In genomic region chr7:25732771-25733217, GRCh38 we compare ENCODE assay signal across 1 cellular context.
TF ChIP-seq lines count a peak whose summit lies in the region.

No MANE protein-coding gene starts in this region.

TF ChIP-seq in H1, 55 proteins besides CTCF, POLR2A, EP300 and RAD21 (continued from another document):
- TF ChIP-seq CHD7 (IDR thresholded peaks at IDR 0.05; ENCODE audit: insufficient replicate concordance, low read length) = no peak
- TF ChIP-seq EZH2 (IDR thresholded peaks at IDR 0.05; ENCODE audit: low read depth, low read length, severe bottlenecking) = no peak
- peak; percentile 29; the same call in 1 of the 2 replicates for TF ChIP-seq TAF1 (IDR thresholded peaks at IDR 0.05; ENCODE audit: low read depth, low read length)
- no peak for TF ChIP-seq SP4 (IDR thresholded peaks at IDR 0.05; ENCODE audit: low read length)
- TF ChIP-seq SUZ12 (IDR thresholded peaks at IDR 0.05; ENCODE audit: low read length) = no peak
- no peak for TF ChIP-seq CTBP2 (IDR thresholded peaks at IDR 0.05; ENCODE audit: borderline replicate concordance, insufficient read depth, insufficient read length, low read length)
- TF ChIP-seq SP1 (IDR thresholded peaks at IDR 0.05; ENCODE audit: low read depth, low read length) = no peak; the same call in 1 of the 2 replicates
- no peak for TF ChIP-seq CHD1 (IDR thresholded peaks at IDR 0.05; ENCODE audit: low read depth, low read length)
- TF ChIP-seq KDM5A (IDR thresholded peaks at IDR 0.05; ENCODE audit: low read length) = no peak
- no peak for TF ChIP-seq GTF2F1 (IDR thresholded peaks at IDR 0.05; ENCODE audit: borderline replicate concordance, low read depth, low read length)
- TF ChIP-seq JUN (IDR thresholded peaks at IDR 0.05; ENCODE audit: low read depth, low read length) = no peak
- TF ChIP-seq TAF7 (optimal IDR thresholded peaks at IDR 0.05; ENCODE audit: borderline replicate concordance, low read depth, low read length) = no peak
- no peak for TF ChIP-seq HDAC2 (IDR thresholded peaks at IDR 0.05; ENCODE audit: borderline replicate concordance in 1 of 2, low read depth in 2 of 2, low read length in 2 of 2)
- no peak for TF ChIP-seq CBX8 (IDR thresholded peaks at IDR 0.05; ENCODE audit: borderline replicate concordance, low read depth, low read length)
- TF ChIP-seq FOSL1 (IDR thresholded peaks at IDR 0.05; ENCODE audit: insufficient read depth, low read depth, low read length) = no peak
- TF ChIP-seq GABPA (IDR thresholded peaks at IDR 0.05; ENCODE audit: borderline replicate concordance, insufficient read depth, low read length) = no peak
- TF ChIP-seq POLR2AphosphoS5 (IDR thresholded peaks at IDR 0.05; ENCODE audit: low read depth, low read length) = no peak
- TF ChIP-seq SP2 (IDR thresholded peaks at IDR 0.05; ENCODE audit: low read length) = no peak
- peak in 1 of 2 experiments; percentile 9 for TF ChIP-seq BCL11A (IDR thresholded peaks at IDR 0.05; ENCODE audit: low read depth in 2 of 2, low read length in 2 of 2)
- no peak for TF ChIP-seq SRF (IDR thresholded peaks at IDR 0.05; ENCODE audit: low read depth, low read length)
- TF ChIP-seq CHD2 (IDR thresholded peaks at IDR 0.05; ENCODE audit: low read length) = no peak
- TF ChIP-seq BRCA1 (IDR thresholded peaks at IDR 0.05; ENCODE audit: low read depth, low read length) = no peak
- no peak for TF ChIP-seq ASH2L (IDR thresholded peaks at IDR 0.05; ENCODE audit: low read length)
- TF ChIP-seq KDM1A (IDR thresholded peaks at IDR 0.05; ENCODE audit: borderline replicate concordance, low read length) = peak; percentile 76; the same call in 1 of the 2 replicates
- peak; percentile 93 for TF ChIP-seq YY1 (IDR thresholded peaks at IDR 0.05; ENCODE audit: low read depth, low read length)
- no peak for TF ChIP-seq SIX5 (IDR thresholded peaks at IDR 0.05; ENCODE audit: low read depth, low read length)
- TF ChIP-seq NANOG (IDR thresholded peaks at IDR 0.05; ENCODE audit: insufficient read depth, low read depth, low read length, poor library complexity, severe bottlenecking) = peak; percentile 81
- TF ChIP-seq RBBP5 (IDR thresholded peaks at IDR 0.05; ENCODE audit: borderline replicate concordance, low read depth, low read length) = no peak
- TF ChIP-seq, protein P1, sequence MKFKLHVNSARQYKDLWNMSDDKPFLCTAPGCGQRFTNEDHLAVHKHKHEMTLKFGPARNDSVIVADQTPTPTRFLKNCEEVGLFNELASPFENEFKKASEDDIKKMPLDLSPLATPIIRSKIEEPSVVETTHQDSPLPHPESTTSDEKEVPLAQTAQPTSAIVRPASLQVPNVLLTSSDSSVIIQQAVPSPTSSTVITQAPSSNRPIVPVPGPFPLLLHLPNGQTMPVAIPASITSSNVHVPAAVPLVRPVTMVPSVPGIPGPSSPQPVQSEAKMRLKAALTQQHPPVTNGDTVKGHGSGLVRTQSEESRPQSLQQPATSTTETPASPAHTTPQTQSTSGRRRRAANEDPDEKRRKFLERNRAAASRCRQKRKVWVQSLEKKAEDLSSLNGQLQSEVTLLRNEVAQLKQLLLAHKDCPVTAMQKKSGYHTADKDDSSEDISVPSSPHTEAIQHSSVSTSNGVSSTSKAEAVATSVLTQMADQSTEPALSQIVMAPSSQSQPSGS (IDR thresholded peaks at IDR 0.05; ENCODE audit: low read length) = no peak
- TF ChIP-seq CBX5 (IDR thresholded peaks at IDR 0.05; ENCODE audit: low read depth, low read length) = no peak
- TF ChIP-seq NRF1 (IDR thresholded peaks at IDR 0.05; ENCODE audit: low read depth, low read length) = no peak
- no peak for TF ChIP-seq ATF3 (IDR thresholded peaks at IDR 0.05; ENCODE audit: insufficient read depth, low read depth, low read length)
- TF ChIP-seq SIRT6 (IDR thresholded peaks at IDR 0.05; ENCODE audit: low read length) = no peak
- peak; percentile 97 for TF ChIP-seq POU5F1 (IDR thresholded peaks at IDR 0.05; ENCODE audit: low read depth, low read length)
- 0 out of 2 replicates have a peak, but pooled peaks have one; percentile 20 for TF ChIP-seq CREB1 (IDR thresholded peaks at IDR 0.05)
- peak; percentile 79; the same call in 1 of the 2 replicates for TF ChIP-seq TCF12 (IDR thresholded peaks at IDR 0.05; ENCODE audit: low read depth, low read length)
- TF ChIP-seq JUND (IDR thresholded peaks at IDR 0.05; ENCODE audit: low read length) = no peak
- TF ChIP-seq, protein P2, sequence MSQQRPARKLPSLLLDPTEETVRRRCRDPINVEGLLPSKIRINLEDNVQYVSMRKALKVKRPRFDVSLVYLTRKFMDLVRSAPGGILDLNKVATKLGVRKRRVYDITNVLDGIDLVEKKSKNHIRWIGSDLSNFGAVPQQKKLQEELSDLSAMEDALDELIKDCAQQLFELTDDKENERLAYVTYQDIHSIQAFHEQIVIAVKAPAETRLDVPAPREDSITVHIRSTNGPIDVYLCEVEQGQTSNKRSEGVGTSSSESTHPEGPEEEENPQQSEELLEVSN (IDR thresholded peaks at IDR 0.05) = peak; percentile 85
- no peak for TF ChIP-seq BACH1 (IDR thresholded peaks at IDR 0.05; ENCODE audit: low read length)
- TF ChIP-seq, protein P3, sequence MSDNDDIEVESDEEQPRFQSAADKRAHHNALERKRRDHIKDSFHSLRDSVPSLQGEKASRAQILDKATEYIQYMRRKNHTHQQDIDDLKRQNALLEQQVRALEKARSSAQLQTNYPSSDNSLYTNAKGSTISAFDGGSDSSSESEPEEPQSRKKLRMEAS (IDR thresholded peaks at IDR 0.05) = peak; percentile 87
